ENCODE assay signal across 16 cellular contexts in the genomic region with DNA sequence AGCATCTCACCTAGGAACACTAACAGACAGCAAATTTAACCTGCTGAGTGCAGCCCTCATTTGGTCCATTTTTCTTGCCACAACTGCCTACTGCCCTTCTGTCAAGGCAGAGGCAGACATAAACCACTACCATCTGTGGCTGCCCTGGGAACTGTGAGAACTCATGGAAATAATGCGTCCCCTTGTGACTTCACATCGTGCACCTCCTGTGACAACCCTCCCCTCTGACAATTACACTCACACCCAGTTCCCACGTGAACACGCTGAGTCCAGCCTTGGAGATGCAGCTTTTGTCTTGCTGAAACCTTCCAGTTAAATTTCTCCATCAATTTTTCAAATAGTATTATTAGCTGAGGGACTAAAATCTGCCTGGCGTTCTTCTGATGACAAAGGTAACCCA.
A peak's percentile ranks its signal among the peaks of the same experiment; 100 is the strongest.
DNase-seq lines count a peak whose midpoint lies in the region; ATAC-seq, FAIRE-seq and TF ChIP-seq lines count a peak whose summit lies in the region.
"Had no signal": no experiment of that assay in that cellular context is flagged by ENCODE, and none has a peak within 500 bp of the region (broad histone marks: within the 10 kb centered on the region; RNA-seq: fewer than 3 reads in every experiment).

No MANE protein-coding gene starts in this region.

- H3K9ac ChIP-seq in HepG2 (ENCODE audit: insufficient read depth, low read depth, low read length) = no peak overlapping the region

- no peak for TF ChIP-seq EP300 in HepG2 (IDR thresholded peaks at IDR 0.05; ENCODE audit: low read depth in 2 of 2, low read length in 2 of 2)
- no peak for TF ChIP-seq EP300 in HepG2 (CRISPR knock-in tag; IDR thresholded peaks at IDR 0.05; ENCODE audit: borderline replicate concordance)

- peaks cover 4% of the 10 kb centered on the region; the same call in 1 of the 2 replicates for H4K20me1 ChIP-seq in HepG2 (ENCODE audit: insufficient read depth, low read length)

- ATAC-seq in HepG2 = no peak
- ATAC-seq in right lobe of liver = no peak
- peak; percentile 10 to 15 for ATAC-seq in activated T-cell treated with anti-CD3 and anti-CD28 coated beads, Interleukin-2, amount 50 U/mL, for 72 hours (replicated peaks in 1 of 2)
- no peak for ATAC-seq in naive B cell (ENCODE audit: low read depth in 2 of 2)
- ATAC-seq in HG03039 (IDR thresholded peaks at IDR 0.05; ENCODE audit: unreplicated experiment) = no peak
- no peak for ATAC-seq in HG02610 (IDR thresholded peaks at IDR 0.05; ENCODE audit: unreplicated experiment)
- ATAC-seq: gastroesophageal sphincter had no signal

- peaks cover 10 to 59% of the 10 kb centered on the region in 2 donors for H3K36me3 Mint-ChIP-seq in activated T-cell treated with anti-CD3 and anti-CD28 coated beads, Interleukin-2, amount 50 U/mL, for 72 hours (ENCODE audit: insufficient read depth in 2 of 2)
- peaks cover 0 to 5% of the 10 kb centered on the region in 2 donors for H3K36me3 Mint-ChIP-seq in naive B cell

- H2AFZ ChIP-seq in HepG2 (ENCODE audit: low read length) = no peak overlapping the region

- H3K27me3 Mint-ChIP-seq in activated T-cell treated with anti-CD3 and anti-CD28 coated beads, Interleukin-2, amount 50 U/mL, for 72 hours (ENCODE audit: low read depth) = no peaks in the 10 kb centered on the region
- H3K27me3 Mint-ChIP-seq in naive B cell = no peaks in the 10 kb centered on the region

- no peak overlapping the region for H3K27ac ChIP-seq in HepG2 (ENCODE audit: extremely low read length, insufficient read depth, low read length)
- H3K27ac ChIP-seq in right lobe of liver = no peak overlapping the region
- peak overlapping the region; percentile 84 to 97 (median 95) for H3K27ac ChIP-seq in thyroid gland
- H3K27ac ChIP-seq: gastroesophageal sphincter, suprapubic skin had no signal

- H3K4me1 ChIP-seq in HepG2 (ENCODE audit: insufficient read depth, low read length) = peaks cover 66% of the 10 kb centered on the region
- H3K4me1 ChIP-seq in right lobe of liver = peaks cover 0 to 37% (median 18%) of the 10 kb centered on the region in 4 donors
- peaks cover 80 to 95% of the 10 kb centered on the region in 2 donors for H3K4me1 ChIP-seq in thyroid gland

- CTCF ChIA-PET in HepG2 (lab: Yijun Ruan, JAX; ENCODE audit: low intra/inter-chr PET ratio, low total read pairs) = no interaction called here

- H3K4me2 ChIP-seq in HepG2 (ENCODE audit: low read depth, low read length) = no peak overlapping the region

- peak overlapping the region; percentile 88 for H3K27ac Mint-ChIP-seq in activated T-cell treated with anti-CD3 and anti-CD28 coated beads, Interleukin-2, amount 50 U/mL, for 72 hours
- peak overlapping the region; percentile 9 to 98 (median 91) for H3K27ac Mint-ChIP-seq in naive B cell

- FAIRE-seq in HepG2 (lab: Jason Lieb, UNC) = no peak
- FAIRE-seq: RCC 7860 had no signal

- no peak for TF ChIP-seq RAD21 in HepG2 (CRISPR knock-in tag; IDR thresholded peaks at IDR 0.05)

- peak overlapping the region; percentile 58 to 66 for H3K4me3 Mint-ChIP-seq in activated T-cell treated with anti-CD3 and anti-CD28 coated beads, Interleukin-2, amount 50 U/mL, for 72 hours
- peak overlapping the region in 3 of 8 donors; percentile 9 to 71 (median 53) for H3K4me3 Mint-ChIP-seq in naive B cell

- H3K36me3 ChIP-seq in HepG2 (replicated peaks in 1 of 2; ENCODE audit: control insufficient read depth in 1 of 2, insufficient read depth in 2 of 2, low read length in 2 of 2) (peaks cover 3 to 18% of the 10 kb centered on the region in 2 experiments; a peak in 4 of 5 replicates), right lobe of liver (no peaks in the 10 kb centered on the region), thyroid gland (no peaks in the 10 kb centered on the region)
- H3K36me3 ChIP-seq: gastroesophageal sphincter had no signal

- intact Hi-C loops in HepG2 (cut with micrococcal nuclease; ENCODE audit: unreplicated experiment) = no loop called here
- intact Hi-C loops in right lobe of liver (cut with DNase I) = no loop called here
- intact Hi-C loops in thyroid gland (cut with DNase I) = no loop called here

- H3K4me3 ChIP-seq in HepG2 (replicated peaks in 1 of 3; ENCODE audit: insufficient read depth in 1 of 3, low read depth in 2 of 3, low read length in 3 of 3) (no peak overlapping the region), right lobe of liver (no peak overlapping the region), thyroid gland (replicated peaks in 1 of 3) (no peak overlapping the region)
- H3K4me3 ChIP-seq: gastroesophageal sphincter, lung, skin epidermis, suprapubic skin had no signal

- no TSS peak for BruUV-seq in HepG2 (replicated peaks; lab: Mats Ljungman, UMichigan)

- TF ChIP-seq CTCF in HepG2 (CRISPR knock-in tag; IDR thresholded peaks at IDR 0.05) = no peak
- no peak for TF ChIP-seq CTCF in right lobe of liver (IDR thresholded peaks at IDR 0.05)
- TF ChIP-seq CTCF in thyroid gland (IDR thresholded peaks at IDR 0.05) = no peak
- TF ChIP-seq CTCF in GM13976 (IDR thresholded peaks at IDR 0.05; ENCODE audit: borderline replicate concordance, control extremely low read depth, extremely low read depth, insufficient read depth, missing control alignments) = no peak

- POLR2A ChIA-PET in HepG2 (lab: Yijun Ruan, JAX) = interaction anchor here (1.1 kb wide), 1 partner anchor 15 kb away, joined by 4 read pairs; no protein-coding TSS in a partner anchor

- no peak for DNase-seq in HepG2 (ENCODE audit: low spot score)
- no peak for DNase-seq in right lobe of liver
- DNase-seq in activated T-cell treated with anti-CD3 and anti-CD28 coated beads, Interleukin-2, amount 50 U/mL, for 72 hours = no peak
- DNase-seq in naive B cell = no peak
- DNase-seq in thyroid gland = no peak
- no peak for DNase-seq in GM13976 (ENCODE audit: low spot score)
- DNase-seq: NCI-H187, NCI-H526, nucleus accumbens had no signal

- TF ChIP-seq POLR2A in HepG2 (IDR thresholded peaks at IDR 0.05; ENCODE audit: insufficient read depth in 1 of 2, low read depth in 2 of 2, low read length in 2 of 2) (no peak; a peak in 1 of 4 replicates), right lobe of liver (IDR thresholded peaks at IDR 0.05) (no peak), thyroid gland (IDR thresholded peaks at IDR 0.05) (no peak)

- in situ Hi-C loops in HepG2 (cut with HindIII; ENCODE audit: extremely low pct_ligation_motif_present, low pct_unique_long_range_greater_than_20kb) (no loop called here), GM13976 (cut with MboI; ENCODE audit: low sequenced_read_pairs, unreplicated experiment) (no loop called here)

- H3K4me1 Mint-ChIP-seq in activated T-cell treated with anti-CD3 and anti-CD28 coated beads, Interleukin-2, amount 50 U/mL, for 72 hours (ENCODE audit: low read depth) = peaks cover 97% of the 10 kb centered on the region
- H3K4me1 Mint-ChIP-seq in naive B cell = peaks cover 51 to 74% (median 52%) of the 10 kb centered on the region in 3 donors

- H3K9me3 Mint-ChIP-seq in activated T-cell treated with anti-CD3 and anti-CD28 coated beads, Interleukin-2, amount 50 U/mL, for 72 hours = no peaks in the 10 kb centered on the region
- H3K9me3 Mint-ChIP-seq in naive B cell = no peaks in the 10 kb centered on the region

- WGBS in HepG2 (ENCODE audit: low lambda C conversion rate) = 98% methylated on average over 5 of the region's 5 CpGs
- WGBS in right lobe of liver (ENCODE audit: insufficient coverage, low coverage, low lambda C conversion rate, missing lambda C conversion rate) = 84% methylated on average over 5 of the region's 5 CpGs
- WGBS in thyroid gland, 2 donors = 84% methylated on average over 5 of the region's 5 CpGs

- peaks cover 87% of the 10 kb centered on the region for H3K79me2 ChIP-seq in HepG2 (ENCODE audit: insufficient read depth, low read length)

- H3K9me3 ChIP-seq in HepG2 (ENCODE audit: low read length) (no peaks in the 10 kb centered on the region), right lobe of liver (no peaks in the 10 kb centered on the region), thyroid gland (no peaks in the 10 kb centered on the region)
- H3K9me3 ChIP-seq: gastroesophageal sphincter, suprapubic skin had no signal

- no peaks in the 10 kb centered on the region for H3K27me3 ChIP-seq in HepG2 (ENCODE audit: control insufficient read depth in 1 of 2, insufficient read depth in 2 of 2, low read length in 2 of 2)
- H3K27me3 ChIP-seq in right lobe of liver = no peaks in the 10 kb centered on the region
- no peaks in the 10 kb centered on the region for H3K27me3 ChIP-seq in thyroid gland
- H3K27me3 ChIP-seq: gastroesophageal sphincter, suprapubic skin had no signal

TF ChIP-seq in HepG2, 621 proteins besides CTCF, POLR2A, EP300 and RAD21:
- TF ChIP-seq RBM22 (optimal IDR thresholded peaks at IDR 0.05; ENCODE audit: low read length) (peak; percentile 87), ZNF550 (CRISPR knock-in tag; IDR thresholded peaks at IDR 0.05; ENCODE audit: borderline replicate concordance) (no peak)

Comparison
In these comparisons a context has a peak if more than half of its experiments do, and no peak if none do; other contexts are left out.
1. ATAC-seq: peak in activated T-cell treated with anti-CD3 and anti-CD28 coated beads, Interleukin-2, amount 50 U/mL, for 72 hours (2 of 2); none in HepG2 (single experiment), right lobe of liver (0 of 4), naive B cell (0 of 2), HG03039 (single experiment) and HG02610 (single experiment).
2. H3K27ac ChIP-seq: peak in thyroid gland (3 of 3); none in HepG2 (single experiment) and right lobe of liver (0 of 3).